Comparison of ENCODE assay signal across 1 cellular context in the genomic region with DNA sequence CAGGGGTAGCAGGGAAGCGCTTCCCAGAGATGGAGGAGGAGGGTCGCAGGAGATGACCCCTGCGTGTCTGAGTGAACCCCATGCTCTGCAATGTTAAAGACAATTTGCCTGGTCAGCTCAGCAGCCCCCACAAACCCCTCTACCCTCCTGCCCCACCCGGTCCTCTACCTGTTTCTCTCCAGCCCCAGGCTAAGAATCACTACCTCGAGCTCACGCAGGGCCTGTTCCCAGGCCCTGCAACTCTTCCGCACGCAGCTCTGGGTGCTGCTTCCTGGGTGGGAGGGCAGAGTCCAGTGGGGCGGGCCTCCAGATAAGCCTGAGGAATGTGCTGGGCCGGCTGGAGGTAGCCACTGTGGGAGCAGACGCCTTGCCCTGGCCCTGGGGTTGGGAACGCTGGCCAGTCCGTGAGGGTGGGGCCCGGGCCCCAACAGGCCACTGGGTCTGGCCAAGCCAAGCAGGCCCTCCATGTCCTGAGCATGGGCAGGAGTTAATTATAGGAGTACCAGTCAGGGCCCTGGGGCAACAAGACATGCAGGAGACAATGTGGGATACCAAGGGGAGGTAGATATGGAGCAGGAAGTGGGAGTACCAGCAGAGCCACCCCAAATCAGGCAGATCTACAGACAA.
TF ChIP-seq lines count a peak whose summit lies in the region.

No MANE protein-coding gene starts in this region.

TF ChIP-seq in HepG2, 621 proteins besides CTCF, POLR2A, EP300 and RAD21 (continued from another document):
- TF ChIP-seq ZFP91 (CRISPR knock-in tag; IDR thresholded peaks at IDR 0.05; ENCODE audit: borderline replicate concordance) (no peak; the same call in 1 of the 2 replicates), ZNF253 (CRISPR knock-in tag; IDR thresholded peaks at IDR 0.05; ENCODE audit: borderline replicate concordance) (no peak), TBX2 (CRISPR knock-in tag; IDR thresholded peaks at IDR 0.05; ENCODE audit: borderline replicate concordance) (peak; percentile 82; the same call in 1 of the 2 replicates), KLF11 (CRISPR knock-in tag; IDR thresholded peaks at IDR 0.05) (peak; percentile 37; the same call in 1 of the 2 replicates), NFKB2 (CRISPR knock-in tag; IDR thresholded peaks at IDR 0.05; ENCODE audit: borderline replicate concordance) (no peak), ZNF101 (CRISPR knock-in tag; IDR thresholded peaks at IDR 0.05; ENCODE audit: borderline replicate concordance, low read depth) (no peak; the same call in 1 of the 2 replicates), TRIM24 (CRISPR knock-in tag; IDR thresholded peaks at IDR 0.05) (no peak), ZBED4 (CRISPR knock-in tag; IDR thresholded peaks at IDR 0.05; ENCODE audit: borderline replicate concordance) (peak; percentile 81), IRX3 (CRISPR knock-in tag; IDR thresholded peaks at IDR 0.05; ENCODE audit: borderline replicate concordance, low read depth) (no peak), ARNTL (CRISPR knock-in tag; IDR thresholded peaks at IDR 0.05) (peak; percentile 77), IKZF4 (CRISPR knock-in tag; IDR thresholded peaks at IDR 0.05; ENCODE audit: borderline replicate concordance, low read depth, not compliant biosample characterization) (no peak), PBX3 (CRISPR knock-in tag; IDR thresholded peaks at IDR 0.05; ENCODE audit: borderline replicate concordance) (no peak), ZSCAN25 (CRISPR knock-in tag; IDR thresholded peaks at IDR 0.05) (no peak; the same call in 1 of the 2 replicates), ZMYM4 (CRISPR knock-in tag; IDR thresholded peaks at IDR 0.05) (0 out of 2 replicates have a peak, but pooled peaks have one; percentile 43), JUND (CRISPR knock-in tag; IDR thresholded peaks at IDR 0.05) (no peak), ZBTB20 (CRISPR knock-in tag; IDR thresholded peaks at IDR 0.05; ENCODE audit: borderline replicate concordance, low read depth) (peak; percentile 21; the same call in 1 of the 2 replicates), SRSF4 (IDR thresholded peaks at IDR 0.05; ENCODE audit: low read depth, low read length, poor library complexity, severe bottlenecking) (no peak), CREB1 (IDR thresholded peaks at IDR 0.05) (no peak), CREB1 (CRISPR knock-in tag; IDR thresholded peaks at IDR 0.05) (no peak), MBD4 (IDR thresholded peaks at IDR 0.05; ENCODE audit: borderline replicate concordance, low read length) (no peak), FOSL2 (CRISPR knock-in tag; IDR thresholded peaks at IDR 0.05) (no peak), RORA (CRISPR knock-in tag; IDR thresholded peaks at IDR 0.05) (no peak), ONECUT2 (CRISPR knock-in tag; IDR thresholded peaks at IDR 0.05) (no peak), HMGXB3 (CRISPR knock-in tag; IDR thresholded peaks at IDR 0.05; ENCODE audit: borderline replicate concordance) (no peak), HMGA1 (CRISPR knock-in tag; conservative IDR thresholded peaks at IDR 0.05) (no peak), DPF2 (CRISPR knock-in tag; IDR thresholded peaks at IDR 0.05; ENCODE audit: borderline replicate concordance, low read depth) (peak; percentile 77), CEBPG (CRISPR knock-in tag; IDR thresholded peaks at IDR 0.05) (no peak), HNRNPL (IDR thresholded peaks at IDR 0.05; ENCODE audit: low read depth, low read length) (peak; percentile 84; the same call in 1 of the 2 replicates), ZNF260 (CRISPR knock-in tag; IDR thresholded peaks at IDR 0.05; ENCODE audit: borderline replicate concordance, low read depth) (peak; percentile 83; the same call in 1 of the 2 replicates), PLRG1 (conservative IDR thresholded peaks at IDR 0.05) (no peak), ZNF441 (CRISPR knock-in tag; IDR thresholded peaks at IDR 0.05; ENCODE audit: borderline replicate concordance) (peak; percentile 45; the same call in 1 of the 2 replicates), ZFP62 (CRISPR knock-in tag; IDR thresholded peaks at IDR 0.05) (no peak), ZBTB3 (CRISPR knock-in tag; IDR thresholded peaks at IDR 0.05; ENCODE audit: borderline replicate concordance, low read depth) (peak; percentile 53; the same call in 1 of the 2 replicates), NCOA1 (CRISPR knock-in tag; IDR thresholded peaks at IDR 0.05) (no peak), RNF219 (CRISPR knock-in tag; IDR thresholded peaks at IDR 0.05) (no peak), ZNF33B (CRISPR knock-in tag; IDR thresholded peaks at IDR 0.05) (no peak), REL (CRISPR knock-in tag; conservative IDR thresholded peaks at IDR 0.05) (no peak), MTA1 (CRISPR knock-in tag; IDR thresholded peaks at IDR 0.05; ENCODE audit: borderline replicate concordance) (peak; percentile 92), ZNF180 (CRISPR knock-in tag; IDR thresholded peaks at IDR 0.05; ENCODE audit: borderline replicate concordance, low read depth) (no peak), MIXL1 (CRISPR knock-in tag; IDR thresholded peaks at IDR 0.05) (no peak), YEATS2 (CRISPR knock-in tag; IDR thresholded peaks at IDR 0.05; ENCODE audit: borderline replicate concordance) (no peak)
- TF ChIP-seq, protein P1, sequence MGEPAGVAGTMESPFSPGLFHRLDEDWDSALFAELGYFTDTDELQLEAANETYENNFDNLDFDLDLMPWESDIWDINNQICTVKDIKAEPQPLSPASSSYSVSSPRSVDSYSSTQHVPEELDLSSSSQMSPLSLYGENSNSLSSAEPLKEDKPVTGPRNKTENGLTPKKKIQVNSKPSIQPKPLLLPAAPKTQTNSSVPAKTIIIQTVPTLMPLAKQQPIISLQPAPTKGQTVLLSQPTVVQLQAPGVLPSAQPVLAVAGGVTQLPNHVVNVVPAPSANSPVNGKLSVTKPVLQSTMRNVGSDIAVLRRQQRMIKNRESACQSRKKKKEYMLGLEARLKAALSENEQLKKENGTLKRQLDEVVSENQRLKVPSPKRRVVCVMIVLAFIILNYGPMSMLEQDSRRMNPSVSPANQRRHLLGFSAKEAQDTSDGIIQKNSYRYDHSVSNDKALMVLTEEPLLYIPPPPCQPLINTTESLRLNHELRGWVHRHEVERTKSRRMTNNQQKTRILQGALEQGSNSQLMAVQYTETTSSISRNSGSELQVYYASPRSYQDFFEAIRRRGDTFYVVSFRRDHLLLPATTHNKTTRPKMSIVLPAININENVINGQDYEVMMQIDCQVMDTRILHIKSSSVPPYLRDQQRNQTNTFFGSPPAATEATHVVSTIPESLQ (CRISPR knock-in tag; conservative IDR thresholded peaks at IDR 0.05): no peak
- TF ChIP-seq, protein P2, sequence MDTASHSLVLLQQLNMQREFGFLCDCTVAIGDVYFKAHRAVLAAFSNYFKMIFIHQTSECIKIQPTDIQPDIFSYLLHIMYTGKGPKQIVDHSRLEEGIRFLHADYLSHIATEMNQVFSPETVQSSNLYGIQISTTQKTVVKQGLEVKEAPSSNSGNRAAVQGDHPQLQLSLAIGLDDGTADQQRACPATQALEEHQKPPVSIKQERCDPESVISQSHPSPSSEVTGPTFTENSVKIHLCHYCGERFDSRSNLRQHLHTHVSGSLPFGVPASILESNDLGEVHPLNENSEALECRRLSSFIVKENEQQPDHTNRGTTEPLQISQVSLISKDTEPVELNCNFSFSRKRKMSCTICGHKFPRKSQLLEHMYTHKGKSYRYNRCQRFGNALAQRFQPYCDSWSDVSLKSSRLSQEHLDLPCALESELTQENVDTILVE (CRISPR knock-in tag; IDR thresholded peaks at IDR 0.05): no peak
- TF ChIP-seq, protein P3, sequence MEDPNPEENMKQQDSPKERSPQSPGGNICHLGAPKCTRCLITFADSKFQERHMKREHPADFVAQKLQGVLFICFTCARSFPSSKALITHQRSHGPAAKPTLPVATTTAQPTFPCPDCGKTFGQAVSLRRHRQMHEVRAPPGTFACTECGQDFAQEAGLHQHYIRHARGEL (CRISPR knock-in tag; IDR thresholded peaks at IDR 0.05): no peak
TF ChIP-seq in HepG2: peak in this region for 217.
